14 cellular contexts compared by ENCODE assay signal in the genomic region with DNA sequence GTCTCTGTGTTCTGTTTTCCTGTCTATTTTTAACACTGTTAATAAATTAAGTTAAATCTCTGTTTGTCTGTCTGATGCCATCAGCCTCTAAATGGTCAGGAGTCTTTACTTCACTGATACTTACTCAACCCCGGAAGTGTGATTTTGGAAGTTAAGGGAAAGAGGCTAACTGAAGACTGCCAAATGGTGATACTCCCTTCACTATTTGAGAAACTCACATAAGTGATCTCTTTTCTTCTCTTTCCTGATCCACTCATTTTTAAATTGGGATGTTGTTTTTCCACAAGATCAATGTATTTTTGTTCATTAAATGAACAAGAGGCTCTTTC. TPM values are rescaled to one million over a fixed set of nuclear protein-coding genes. Genes with fewer than 3 reads are reported as not detected.
DNase-seq lines count a peak whose midpoint lies in the region; FAIRE-seq and TF ChIP-seq lines count a peak whose summit lies in the region.
"Had no signal": no experiment of that assay in that cellular context is flagged by ENCODE, and none has a peak within 500 bp of the region (broad histone marks: within the 10 kb centered on the region; RNA-seq: fewer than 3 reads in every experiment).

No MANE protein-coding gene starts in this region.

- no peak for FAIRE-seq in urothelium cell line (lab: Jason Lieb, UNC)
- FAIRE-seq: small intestine had no signal

- H3K4me1 ChIP-seq in tibial artery = peaks cover 0 to 43% (median 8%) of the 10 kb centered on the region in 4 donors

- H3K27me3 ChIP-seq in tibial artery = no peaks in the 10 kb centered on the region

- intact Hi-C loops in activated CD4-positive, alpha-beta T cell treated with anti-CD3 and anti-CD28 coated beads, Interleukin-2, amount 10 ng/mL, durations not matched to agents 24 days and 14 days (cut with micrococcal nuclease) = no loop called here
- intact Hi-C loops in tibial artery (cut with DNase I; ENCODE audit: low total_unique reads) = no loop called here

- H3K27ac Mint-ChIP-seq in activated CD4-positive, alpha-beta T cell treated with anti-CD3 and anti-CD28 coated beads, Interleukin-2, amount 10 ng/mL, durations not matched to agents 24 days and 14 days = no peak overlapping the region
- H3K27ac Mint-ChIP-seq in chondrocyte (ENCODE audit: unreplicated experiment) (peak overlapping the region; percentile 77), mesothelial cell of epicardium (peak overlapping the region; percentile 19)

- H3K27ac ChIP-seq in tibial artery = peak overlapping the region; percentile 55 to 80
- H3K27ac ChIP-seq: KMS-11 had no signal

- peak overlapping the region; percentile 50 for H3K4me3 ChIP-seq in tibial artery

- in situ Hi-C loops in G401 (cut with HindIII; ENCODE audit: low sequenced_read_pairs) = no loop called here

- TF ChIP-seq CTCF in chondrocyte (IDR thresholded peaks at IDR 0.05) = no peak
- no peak for TF ChIP-seq CTCF in mesothelial cell of epicardium (IDR thresholded peaks at IDR 0.05; ENCODE audit: unreplicated experiment)
- no peak for TF ChIP-seq CTCF in tibial artery (IDR thresholded peaks at IDR 0.05)

- peaks cover 3% of the 10 kb centered on the region for H3K36me3 Mint-ChIP-seq in activated CD4-positive, alpha-beta T cell treated with anti-CD3 and anti-CD28 coated beads, Interleukin-2, amount 10 ng/mL, durations not matched to agents 24 days and 14 days (ENCODE audit: low read depth)
- H3K36me3 Mint-ChIP-seq in chondrocyte (ENCODE audit: low read depth) (no peaks in the 10 kb centered on the region), mesothelial cell of epicardium (no peaks in the 10 kb centered on the region)

- H3K4me1 Mint-ChIP-seq in activated CD4-positive, alpha-beta T cell treated with anti-CD3 and anti-CD28 coated beads, Interleukin-2, amount 10 ng/mL, durations not matched to agents 24 days and 14 days = peaks cover 17% of the 10 kb centered on the region
- H3K4me1 Mint-ChIP-seq in chondrocyte (ENCODE audit: low read depth) = peaks cover 24% of the 10 kb centered on the region
- H3K4me1 Mint-ChIP-seq in mesothelial cell of epicardium = peaks cover 21% of the 10 kb centered on the region

- no peak for DNase-seq in activated CD4-positive, alpha-beta T cell treated with anti-CD3 and anti-CD28 coated beads, Interleukin-2, amount 10 ng/mL, durations not matched to agents 24 days and 14 days
- no peak for DNase-seq in activated CD4-positive, alpha-beta T cell treated with anti-CD3 and anti-CD28 coated beads, Interleukin-2, amount 50 U/mL, for 1 hour
- DNase-seq in chondrocyte (ENCODE audit: low spot score) = no peak
- DNase-seq in mesothelial cell of epicardium (ENCODE audit: low spot score in 2 of 2, unreplicated experiment in 2 of 2) = no peak
- no peak for DNase-seq in tibial artery
- no peak for DNase-seq in G401 (ENCODE audit: low spot score)
- DNase-seq in superior temporal gyrus (ENCODE audit: extremely low spot score) = no peak
- no peak for DNase-seq in urothelium cell line (ENCODE audit: low spot score)
- DNase-seq: 8988T; NCI-H510A treated with DMSO at 0.1 percent for 48 hours; small intestine; stimulated activated naive CD8-positive, alpha-beta T cell treated with anti-CD3 and anti-CD28 coated beads, Interleukin-15, amount 100 ng/mL, for 72 hours; T-helper 1 cell had no signal

- no peaks in the 10 kb centered on the region for H3K27me3 Mint-ChIP-seq in activated CD4-positive, alpha-beta T cell treated with anti-CD3 and anti-CD28 coated beads, Interleukin-2, amount 10 ng/mL, durations not matched to agents 24 days and 14 days
- H3K27me3 Mint-ChIP-seq in chondrocyte (ENCODE audit: low read depth) (no peaks in the 10 kb centered on the region), mesothelial cell of epicardium (ENCODE audit: low read depth) (no peaks in the 10 kb centered on the region)
- H3K27me3 Mint-ChIP-seq: stimulated activated naive CD8-positive, alpha-beta T cell treated with anti-CD3 and anti-CD28 coated beads, Interleukin-15, amount 100 ng/mL, for 72 hours had no signal

- peaks cover 16% of the 10 kb centered on the region for H3K9me3 Mint-ChIP-seq in activated CD4-positive, alpha-beta T cell treated with anti-CD3 and anti-CD28 coated beads, Interleukin-2, amount 10 ng/mL, durations not matched to agents 24 days and 14 days
- H3K9me3 Mint-ChIP-seq in chondrocyte (ENCODE audit: low read depth) = no peaks in the 10 kb centered on the region
- peaks cover 14% of the 10 kb centered on the region for H3K9me3 Mint-ChIP-seq in mesothelial cell of epicardium

- no peaks in the 10 kb centered on the region for H3K9me3 ChIP-seq in tibial artery

- peak overlapping the region; percentile 22 for H3K4me3 Mint-ChIP-seq in activated CD4-positive, alpha-beta T cell treated with anti-CD3 and anti-CD28 coated beads, Interleukin-2, amount 10 ng/mL, durations not matched to agents 24 days and 14 days
- no peak overlapping the region for H3K4me3 Mint-ChIP-seq in chondrocyte (ENCODE audit: unreplicated experiment)
- H3K4me3 Mint-ChIP-seq in mesothelial cell of epicardium = no peak overlapping the region

- H3K36me3 ChIP-seq in tibial artery = no peaks in the 10 kb centered on the region

RNA-seq across cellular contexts. Expression of gene CASP12, which starts 0.4 kb away (rescaled TPM):
- not detected in 2 replicates for total RNA-seq in activated CD4-positive, alpha-beta T cell treated with anti-CD3 and anti-CD28 coated beads, Interleukin-2, amount 10 ng/mL, durations not matched to agents 24 days and 14 days
- total RNA-seq in chondrocyte (not detected in 3 replicates), mesothelial cell of epicardium (not detected in 3 replicates)
- not detected in 2 replicates for total RNA-seq in G401 (2014; rRNA removed; shearing (Covaris generic))
